Comparison of ENCODE assay signal across 10 cellular contexts in genomic region chr14:65356327-65356836, GRCh38. TPM values are rescaled to one million over a fixed set of nuclear protein-coding genes. Genes with fewer than 3 reads are reported as not detected.
DNase-seq lines count a peak whose midpoint lies in the region; ATAC-seq and TF ChIP-seq lines count a peak whose summit lies in the region.
"Had no signal": no experiment of that assay in that cellular context is flagged by ENCODE, and none has a peak within 500 bp of the region (broad histone marks: within the 10 kb centered on the region; RNA-seq: fewer than 3 reads in every experiment).

No MANE protein-coding gene starts in this region.

- intact Hi-C loops in psoas muscle (cut with DNase I) = no loop called here
- intact Hi-C loops in tibial artery (cut with DNase I; ENCODE audit: low total_unique reads) = no loop called here

- H3K4me1 ChIP-seq in psoas muscle (peaks cover 47% of the 10 kb centered on the region), tibial artery (no peaks in the 10 kb centered on the region)

- H3K4me3 ChIP-seq in psoas muscle (no peak overlapping the region), tibial artery (no peak overlapping the region)
- H3K4me3 ChIP-seq: heart right ventricle, SJSA1 had no signal

- WGBS in psoas muscle, 3 donors = 79 to 85% (median 80%) methylated on average over 5 of the region's 5 CpGs

- H3K27ac ChIP-seq in psoas muscle (peak overlapping the region; percentile 59), tibial artery (no peak overlapping the region)
- H3K27ac ChIP-seq: SJSA1 had no signal

- H3K36me3 ChIP-seq in psoas muscle (ENCODE audit: insufficient read depth in 1 of 2, low read depth in 1 of 2) = no peaks in the 10 kb centered on the region
- no peaks in the 10 kb centered on the region for H3K36me3 ChIP-seq in tibial artery
- H3K36me3 ChIP-seq: heart right ventricle, SJSA1 had no signal

- peak in 1 of 4 donors; percentile 25 for ATAC-seq in psoas muscle
- ATAC-seq in GM18502 (IDR thresholded peaks at IDR 0.05; ENCODE audit: poor library complexity, unreplicated experiment) = no peak

- H3K27me3 ChIP-seq in psoas muscle (ENCODE audit: insufficient read depth in 3 of 3, low read length in 2 of 3) (no peaks in the 10 kb centered on the region), tibial artery (no peaks in the 10 kb centered on the region)
- H3K27me3 ChIP-seq: heart right ventricle, SJSA1 had no signal

- TF ChIP-seq CTCF in psoas muscle (IDR thresholded peaks at IDR 0.05) (no peak), tibial artery (IDR thresholded peaks at IDR 0.05) (no peak)

- no peaks in the 10 kb centered on the region for H3K9me3 ChIP-seq in psoas muscle
- no peaks in the 10 kb centered on the region for H3K9me3 ChIP-seq in tibial artery
- H3K9me3 ChIP-seq: heart right ventricle, SJSA1 had no signal

- peak; percentile 40 for DNase-seq in DMS53 treated with DMSO at 0.1 percent for 48 hours (lab: John Stamatoyannopoulos, UW; ENCODE audit: unreplicated experiment)
- DNase-seq in NCI-H2107 treated with DMSO at 0.1 percent for 48 hours (lab: John Stamatoyannopoulos, UW; ENCODE audit: unreplicated experiment) = peak; percentile 27
- peak; percentile 66 for DNase-seq in astrocyte of the hippocampus (ENCODE audit: low read depth, low spot score)
- no peak for DNase-seq in psoas muscle
- DNase-seq in NOMO-1 (lab: John Stamatoyannopoulos, UW; ENCODE audit: unreplicated experiment in 2 of 2) = no peak
- DNase-seq in tibial artery = no peak
- DNase-seq in medulla oblongata (ENCODE audit: extremely low spot score) = no peak

RNA-seq across cellular contexts. Expression of gene FUT8, which starts 56.1 kb away (rescaled TPM):
- total RNA-seq in psoas muscle = 1 to 10 TPM; 4.1 to 8.6 (median 6.7) TPM
- polyA plus RNA-seq in psoas muscle = 1 to 10 TPM; 3.2 to 7.4 (median 3.4) TPM

Comparison
In these comparisons a context has a peak if more than half of its experiments do, and no peak if none do; other contexts are left out.
1. DNase-seq: peak in DMS53 treated with DMSO at 0.1 percent for 48 hours (single experiment), NCI-H2107 treated with DMSO at 0.1 percent for 48 hours (single experiment) and astrocyte of the hippocampus (single experiment); none in psoas muscle (0 of 2), NOMO-1 (0 of 2), tibial artery (0 of 2) and medulla oblongata (single experiment).